ENCODE assay signal across 9 cellular contexts in genomic region chr17:76492250-76492988, GRCh38. TPM values are rescaled to one million over a fixed set of nuclear protein-coding genes. Genes with fewer than 3 reads are reported as not detected.
DNase-seq lines count a peak whose midpoint lies in the region; ATAC-seq and TF ChIP-seq lines count a peak whose summit lies in the region.
"Had no signal": no experiment of that assay in that cellular context is flagged by ENCODE, and none has a peak within 500 bp of the region (broad histone marks: within the 10 kb centered on the region; RNA-seq: fewer than 3 reads in every experiment).

No MANE protein-coding gene starts in this region.

- peak overlapping the region; percentile 58 for H3K4me3 Mint-ChIP-seq in activated CD8-positive, alpha-beta T cell treated with anti-CD3 and anti-CD28 coated beads for 36 hours

- TF ChIP-seq CTCF in activated CD8-positive, alpha-beta T cell treated with anti-CD3 and anti-CD28 coated beads for 36 hours (IDR thresholded peaks at IDR 0.05) = no peak
- TF ChIP-seq CTCF in upper lobe of right lung (IDR thresholded peaks at IDR 0.05) (no peak), A673 (conservative IDR thresholded peaks at IDR 0.05; ENCODE audit: low read depth, low read length) (no peak)

- POLR2A ChIA-PET in activated CD8-positive, alpha-beta T cell treated with anti-CD3 and anti-CD28 coated beads for 36 hours (lab: Charles Lee) = interaction anchor here (0.6 to 3.0 kb wide), 7 partner anchors 8 to 40 kb away, joined by 3 to 7 read pairs (median 3); partner anchors contain the start of gene UBE2O
- POLR2A ChIA-PET in A673 (lab: Charles Lee; ENCODE audit: low non-redundant PET) = no interaction called here

- H3K4me3 ChIP-seq in upper lobe of right lung = peak overlapping the region; percentile 25
- H3K4me3 ChIP-seq in A673 (ENCODE audit: low read depth, low read length, poor library complexity, severe bottlenecking) = no peak overlapping the region

- peaks cover 54% of the 10 kb centered on the region for H3K4me1 Mint-ChIP-seq in activated CD8-positive, alpha-beta T cell treated with anti-CD3 and anti-CD28 coated beads for 36 hours (ENCODE audit: low read depth)

- DNase-seq in activated CD4-positive, alpha-beta T cell treated with anti-CD3 and anti-CD28 coated beads for 48 hours = peak; percentile 29
- no peak for DNase-seq in activated CD4-positive, alpha-beta T cell treated with anti-CD3 and anti-CD28 coated beads, Interleukin-2, amount 50 U/mL, for 1 hour
- peak; percentile 78 for DNase-seq in activated CD8-positive, alpha-beta T cell treated with anti-CD3 and anti-CD28 coated beads for 36 hours
- DNase-seq in left colon (peak; percentile 70 to 79), upper lobe of right lung (no peak), A673 (ENCODE audit: low spot score) (no peak), D341Med (ENCODE audit: low spot score) (no peak)

- BruUV-seq in A673 (replicated peaks; lab: Mats Ljungman, UMichigan) = no TSS peak

- ATAC-seq in HG03135 (IDR thresholded peaks at IDR 0.05; ENCODE audit: unreplicated experiment) (peak; percentile 36), left colon (peak; percentile 76), upper lobe of right lung (peak; percentile 42)
- ATAC-seq in activated CD8-positive, alpha-beta T cell treated with anti-CD3 and anti-CD28 coated beads for 36 hours = peak; percentile 71

- no peaks in the 10 kb centered on the region for H3K9me3 ChIP-seq in upper lobe of right lung
- no peaks in the 10 kb centered on the region for H3K9me3 ChIP-seq in A673 (ENCODE audit: low read depth, low read length, poor library complexity, severe bottlenecking)

- no peaks in the 10 kb centered on the region for H3K36me3 ChIP-seq in upper lobe of right lung
- H3K36me3 ChIP-seq in A673 (ENCODE audit: insufficient read depth, low read length, poor library complexity, severe bottlenecking) = no peaks in the 10 kb centered on the region

- peaks cover 3% of the 10 kb centered on the region for H3K36me3 Mint-ChIP-seq in activated CD8-positive, alpha-beta T cell treated with anti-CD3 and anti-CD28 coated beads for 36 hours (ENCODE audit: low read depth)

- H3K4me1 ChIP-seq in upper lobe of right lung (peaks cover 46% of the 10 kb centered on the region), A673 (ENCODE audit: insufficient read depth, low read length, poor library complexity, severe bottlenecking) (peaks cover 31% of the 10 kb centered on the region)

- H3K27ac Mint-ChIP-seq in activated CD8-positive, alpha-beta T cell treated with anti-CD3 and anti-CD28 coated beads for 36 hours = peak overlapping the region; percentile 90

- CTCF ChIA-PET in activated CD8-positive, alpha-beta T cell treated with anti-CD3 and anti-CD28 coated beads for 36 hours (lab: Charles Lee) = interaction anchor here (0.8 to 3.8 kb wide), 10 partner anchors 8 to 107 kb away, joined by 3 to 22 read pairs (median 4); partner anchors contain the start of gene AANAT
- CTCF ChIA-PET in A673 (lab: Charles Lee) = interaction anchor here (0.5 kb wide), 1 partner anchor 35 kb away, joined by 12 read pairs; no protein-coding TSS in a partner anchor

- no peaks in the 10 kb centered on the region for H3K9me3 Mint-ChIP-seq in activated CD8-positive, alpha-beta T cell treated with anti-CD3 and anti-CD28 coated beads for 36 hours

- intact Hi-C loops in activated CD8-positive, alpha-beta T cell treated with anti-CD3 and anti-CD28 coated beads for 36 hours (cut with micrococcal nuclease) = no loop called here
- intact Hi-C loops in left colon (cut with DNase I, micrococcal nuclease) (no loop called here), upper lobe of right lung (cut with DNase I) (no loop called here), A673 (cut with micrococcal nuclease; ENCODE audit: unreplicated experiment) (no loop called here)

- H3K27me3 ChIP-seq in upper lobe of right lung (no peaks in the 10 kb centered on the region), A673 (replicated peaks; ENCODE audit: insufficient read depth, low read depth, low read length, poor library complexity) (no peaks in the 10 kb centered on the region)

- H3K27ac ChIP-seq in upper lobe of right lung = peak overlapping the region; percentile 83
- H3K27ac ChIP-seq in A673 (ENCODE audit: low read depth, low read length, poor library complexity, severe bottlenecking) = no peak overlapping the region
- H3K27ac ChIP-seq: C4-2B had no signal

- no peaks in the 10 kb centered on the region for H3K27me3 Mint-ChIP-seq in activated CD8-positive, alpha-beta T cell treated with anti-CD3 and anti-CD28 coated beads for 36 hours

RNA-seq across cellular contexts. Expression of gene RHBDF2, which starts 8.8 kb away (rescaled TPM):
- 10 to 100 TPM; 19.9 to 20.4 TPM for total RNA-seq in activated CD8-positive, alpha-beta T cell treated with anti-CD3 and anti-CD28 coated beads for 36 hours
- total RNA-seq in left colon (10 to 100 TPM; 11.6 to 12.8 TPM), upper lobe of right lung (46.4 TPM), A673 (2021) (20.4 and 26.5 TPM in 2 replicates)

RNA-seq across cellular contexts. Expression of gene AANAT, which starts 25.0 kb away (rescaled TPM):
- under 1 TPM in 1 of 2 experiments, not detected in 1; 0.34 TPM for total RNA-seq in activated CD8-positive, alpha-beta T cell treated with anti-CD3 and anti-CD28 coated beads for 36 hours
- total RNA-seq in left colon = not detected
- not detected for total RNA-seq in upper lobe of right lung
- total RNA-seq in A673 (2021) = not detected in 2 replicates

RNA-seq across cellular contexts. Expression of gene UBE2O, which starts 39.5 kb away (rescaled TPM):
- total RNA-seq in activated CD8-positive, alpha-beta T cell treated with anti-CD3 and anti-CD28 coated beads for 36 hours = 10 to 100 TPM; 36.8 to 39.5 TPM
- 10 to 100 TPM; 15.9 to 18.2 TPM for total RNA-seq in left colon
- total RNA-seq in upper lobe of right lung = 19.3 TPM
- total RNA-seq in A673 (2021) = 56.9 and 57.4 TPM in 2 replicates

RNA-seq across cellular contexts. Expression of gene CYGB, which starts 45.1 kb away (rescaled TPM):
- under 1 TPM in 1 of 2 experiments, not detected in 1; 0.23 TPM for total RNA-seq in activated CD8-positive, alpha-beta T cell treated with anti-CD3 and anti-CD28 coated beads for 36 hours
- 10 to 100 TPM in 1 of 2 donors, 1 to 10 TPM in 1; 9.0 to 12.2 TPM for total RNA-seq in left colon
- 34.3 TPM for total RNA-seq in upper lobe of right lung
- 0.56 and 0.61 TPM in 2 replicates for total RNA-seq in A673 (2021)

RNA-seq across cellular contexts. Expression of gene PRCD, which starts 47.4 kb away (rescaled TPM):
- not detected for total RNA-seq in activated CD8-positive, alpha-beta T cell treated with anti-CD3 and anti-CD28 coated beads for 36 hours
- total RNA-seq in left colon = 1 to 10 TPM in 1 of 2 donors, under 1 TPM in 1; 0.92 to 2.3 TPM
- total RNA-seq in upper lobe of right lung = 7.7 TPM
- total RNA-seq in A673 (2021) = not detected in 2 replicates

Comparison
In these comparisons a context has a peak if more than half of its experiments do, and no peak if none do; other contexts are left out.
1. DNase-seq: peak in activated CD4-positive, alpha-beta T cell treated with anti-CD3 and anti-CD28 coated beads for 48 hours (single experiment), activated CD8-positive, alpha-beta T cell treated with anti-CD3 and anti-CD28 coated beads for 36 hours (single experiment) and left colon (2 of 2); none in activated CD4-positive, alpha-beta T cell treated with anti-CD3 and anti-CD28 coated beads, Interleukin-2, amount 50 U/mL, for 1 hour (single experiment), upper lobe of right lung (single experiment), A673 (single experiment) and D341Med (single experiment).
2. Peak in every context shown above with its lines, with median percentiles within 50 percentile points of each other: ATAC-seq.